ENCODE assay signal across 8 cellular contexts in the genomic region with DNA sequence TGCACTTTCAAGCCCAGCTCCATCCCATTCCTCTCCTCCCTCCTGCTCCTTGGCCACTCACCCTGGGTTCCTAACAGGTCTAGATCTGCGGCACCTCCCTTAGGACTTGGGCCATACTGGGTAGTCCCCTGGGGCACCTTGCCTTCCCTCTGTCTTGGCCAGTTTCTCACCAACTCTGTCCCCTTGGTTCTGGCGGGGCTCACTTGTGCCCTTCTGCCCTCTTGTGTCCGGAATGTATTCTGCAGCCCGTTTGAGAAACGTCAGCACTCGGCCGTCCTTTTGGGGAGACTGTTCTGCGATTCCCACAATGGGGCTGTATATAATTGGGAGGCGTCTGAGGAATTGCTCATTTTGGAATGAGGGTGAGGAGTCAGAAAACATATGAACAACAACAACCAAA.
DNase-seq lines count a peak whose midpoint lies in the region; ATAC-seq and TF ChIP-seq lines count a peak whose summit lies in the region.

No MANE protein-coding gene starts in this region.

- H3K4me3 ChIP-seq in heart left ventricle: no peak overlapping the region

- no peak overlapping the region for H3K4ac ChIP-seq in H9 (ENCODE audit: low read depth, low read length)

- no peaks in the 10 kb centered on the region for H3K36me3 ChIP-seq in heart left ventricle

- no peak overlapping the region for H2BK15ac ChIP-seq in H9 (ENCODE audit: low read depth, low read length)

- H3K9ac ChIP-seq in H9 (ENCODE audit: extremely low read depth, insufficient read length, low read length): no peak overlapping the region

- H3K56ac ChIP-seq in H9 (ENCODE audit: insufficient read length, low read depth, low read length): no peak overlapping the region

- peaks cover 4% of the 10 kb centered on the region for H3K4me1 Mint-ChIP-seq in CD4-positive, alpha-beta T cell (ENCODE audit: low read depth)
- peaks cover 20 to 28% of the 10 kb centered on the region in 2 experiments for H3K4me1 Mint-ChIP-seq in H9

- H4K5ac ChIP-seq in H9 (ENCODE audit: insufficient read length, low read depth, low read length): no peak overlapping the region

- peaks cover 12% of the 10 kb centered on the region for H3K27me3 ChIP-seq in CD4-positive, alpha-beta T cell (ENCODE audit: control insufficient read depth, insufficient read depth, low read length)
- H3K27me3 ChIP-seq in H9 (ENCODE audit: insufficient read depth, low read length) (no peaks in the 10 kb centered on the region), heart left ventricle (peaks cover 0 to 12% (median 0%) of the 10 kb centered on the region in 9 donors)

- H3K4me2 ChIP-seq in H9 (ENCODE audit: insufficient read depth, insufficient read length, low read length): no peak overlapping the region

- H2BK20ac ChIP-seq in H9 (ENCODE audit: low read depth, low read length, poor library complexity, severe bottlenecking): no peak overlapping the region

- no peak overlapping the region for H2BK12ac ChIP-seq in H9 (ENCODE audit: insufficient read length, low read depth, low read length)

- no peak for ATAC-seq in CD4-positive, alpha-beta T cell (ENCODE audit: poor library complexity)
- peak in 3 of 4 donors; percentile 43 to 56 (median 53) for ATAC-seq in heart left ventricle
- ATAC-seq in HG02763 (IDR thresholded peaks at IDR 0.05; ENCODE audit: unreplicated experiment): no peak
- no peak for ATAC-seq in GM19452 (IDR thresholded peaks at IDR 0.05; ENCODE audit: unreplicated experiment)
- no peak for ATAC-seq in GM21529 (IDR thresholded peaks at IDR 0.05; ENCODE audit: unreplicated experiment)

- no CpG with 5 or more reads among the region's 9 CpGs for WGBS in H9 (ENCODE audit: extremely low coverage, insufficient read length, low lambda C conversion rate)
- 14 to 19% (median 16%) methylated on average over 9 of the region's 9 CpGs for WGBS in heart left ventricle, 4 donors

- no peak overlapping the region for H2BK120ac ChIP-seq in H9 (ENCODE audit: low read depth, low read length, poor library complexity, severe bottlenecking)

- POLR2A ChIA-PET in CD4-positive, alpha-beta T cell (lab: Charles Lee): no interaction called here

- H3K14ac ChIP-seq in H9 (ENCODE audit: insufficient read depth, low read length): no peak overlapping the region

- H3K9me3 ChIP-seq in CD4-positive, alpha-beta T cell (ENCODE audit: control insufficient read depth, low read length): no peaks in the 10 kb centered on the region
- H3K9me3 ChIP-seq in H9 (ENCODE audit: control insufficient read depth, low read depth, low read length): no peaks in the 10 kb centered on the region
- no peaks in the 10 kb centered on the region for H3K9me3 ChIP-seq in heart left ventricle

- TF ChIP-seq POLR2A in heart left ventricle (IDR thresholded peaks at IDR 0.05): no peak

- peaks cover 6% of the 10 kb centered on the region; the same call in 1 of the 2 replicates for H3K4me1 ChIP-seq in H9 (ENCODE audit: insufficient read depth, low read length)
- peaks cover 0 to 11% (median 0%) of the 10 kb centered on the region in 12 donors for H3K4me1 ChIP-seq in heart left ventricle

- no peak overlapping the region for H3K18ac ChIP-seq in H9 (ENCODE audit: insufficient read length, low read depth, low read length)

- no peaks in the 10 kb centered on the region for H3K79me1 ChIP-seq in H9 (ENCODE audit: insufficient read depth, low read depth, low read length, poor library complexity, severe bottlenecking)

- no peak overlapping the region for H2AFZ ChIP-seq in H9 (ENCODE audit: low read length)

- no peaks in the 10 kb centered on the region for H3K79me2 ChIP-seq in H9 (ENCODE audit: insufficient read depth, low read length)

- H4K91ac ChIP-seq in H9 (ENCODE audit: insufficient read length, low read depth, low read length): no peak overlapping the region

- H2BK5ac ChIP-seq in H9 (ENCODE audit: insufficient read length, low read length): no peak overlapping the region

- no peak for DNase-seq in CD4-positive, alpha-beta T cell
- DNase-seq in H9 (peak; percentile 76), heart left ventricle (no peak)
- DNase-seq in stimulated activated CD4-positive, alpha-beta T cell treated with anti-CD3 and anti-CD28 coated beads, Interleukin-4, amount 100 ng/mL, for 1 hour: peak; percentile 27

- no peaks in the 10 kb centered on the region for H3K36me3 Mint-ChIP-seq in CD4-positive, alpha-beta T cell (ENCODE audit: low read depth)
- peaks cover 3 to 11% (median 8%) of the 10 kb centered on the region in 3 experiments for H3K36me3 Mint-ChIP-seq in H9 (ENCODE audit: insufficient read depth in 1 of 3, low read depth in 3 of 3)

- intact Hi-C loops in CD4-positive, alpha-beta T cell (cut with DNase I, micrococcal nuclease): no loop called here
- intact Hi-C loops in heart left ventricle (cut with DNase I): loop anchor here in 9 of 10 donors (5.0 to 10.0 kb wide), 7 partner anchors 480 to 1110 kb away; partner anchors contain the start of gene CSMD2 (in 3 of the 9)

- H3K9me3 Mint-ChIP-seq in CD4-positive, alpha-beta T cell: no peaks in the 10 kb centered on the region
- no peaks in the 10 kb centered on the region for H3K9me3 Mint-ChIP-seq in H9

- H3K23me2 ChIP-seq in H9 (ENCODE audit: insufficient read length, low read depth, low read length, poor library complexity, severe bottlenecking): no peaks in the 10 kb centered on the region

- CTCF ChIA-PET in CD4-positive, alpha-beta T cell (lab: Charles Lee): no interaction called here

- H3K27ac Mint-ChIP-seq in CD4-positive, alpha-beta T cell: no peak overlapping the region
- H3K27ac Mint-ChIP-seq in H9: no peak overlapping the region

- no peak overlapping the region for H3K27ac ChIP-seq in CD4-positive, alpha-beta T cell (ENCODE audit: low read depth, low read length)
- H3K27ac ChIP-seq in H9 (ENCODE audit: insufficient read length, low read depth, low read length) (no peak overlapping the region), VCaP (no peak overlapping the region), heart left ventricle (no peak overlapping the region)

- no peaks in the 10 kb centered on the region for H4K20me1 ChIP-seq in H9 (ENCODE audit: control insufficient read depth, insufficient read depth, insufficient read length)

- H3K23ac ChIP-seq in H9 (ENCODE audit: insufficient read length, low read depth, low read length): no peak overlapping the region

- no peak overlapping the region for H4K8ac ChIP-seq in H9 (replicated peaks; ENCODE audit: insufficient read length, low read depth, low read length)

- H3K4me3 Mint-ChIP-seq in CD4-positive, alpha-beta T cell: no peak overlapping the region
- no peak overlapping the region; a peak in 1 of 5 replicates for H3K4me3 Mint-ChIP-seq in H9

- H2AK5ac ChIP-seq in H9 (ENCODE audit: insufficient read length, low read length): no peak overlapping the region

- H3T11ph ChIP-seq in H9 (ENCODE audit: low read length): no peak overlapping the region

- TF ChIP-seq CTCF in CD4-positive, alpha-beta T cell (IDR thresholded peaks at IDR 0.05): peak; percentile 23
- TF ChIP-seq CTCF in H9 (conservative IDR thresholded peaks at IDR 0.05): peak; percentile 80
- peak; percentile 47 for TF ChIP-seq CTCF in VCaP (conservative IDR thresholded peaks at IDR 0.05)
- peak; percentile 38 to 75 (median 60) for TF ChIP-seq CTCF in heart left ventricle (IDR thresholded peaks at IDR 0.05)

- peaks cover 40% of the 10 kb centered on the region for H3K27me3 Mint-ChIP-seq in CD4-positive, alpha-beta T cell
- H3K27me3 Mint-ChIP-seq in H9 (ENCODE audit: low read depth): peaks cover 21% of the 10 kb centered on the region

Comparison
In these comparisons a context has a peak if more than half of its experiments do, and no peak if none do; other contexts are left out.
1. ATAC-seq: peak in heart left ventricle (3 of 4); none in CD4-positive, alpha-beta T cell (single experiment), HG02763 (single experiment), GM19452 (single experiment) and GM21529 (single experiment).
2. DNase-seq: peak in H9 (single experiment) and stimulated activated CD4-positive, alpha-beta T cell treated with anti-CD3 and anti-CD28 coated beads, Interleukin-4, amount 100 ng/mL, for 1 hour (single experiment); none in CD4-positive, alpha-beta T cell (0 of 10) and heart left ventricle (0 of 5).
3. CTCF ChIP-seq: peak in every context shown above with its lines; median percentile 80 in H9; 60 in heart left ventricle; 47 in VCaP; 23 in CD4-positive, alpha-beta T cell.
4. intact Hi-C loops: an anchor here in heart left ventricle (5.0 to 10.0 kb wide); none called in CD4-positive, alpha-beta T cell.